ENCODE assay signal across 28 cellular contexts in genomic region chr11:45638051-45638450, GRCh38.
"Had no signal": no experiment of that assay in that cellular context is flagged by ENCODE, and none has a peak within 500 bp of the region (broad histone marks: within the 10 kb centered on the region; RNA-seq: fewer than 3 reads in every experiment).

No MANE protein-coding gene starts in this region.

- H3K4me3 Mint-ChIP-seq: stimulated activated effector memory CD8-positive, alpha-beta T cell treated with anti-CD3 and anti-CD28 coated beads, Interleukin-12 subunit alpha, Interleukin-12 subunit beta, amount 100 ng/mL, for 72 hours; stimulated activated memory B cell treated with anti-CD40 and anti-IgM and Interleukin-4, amounts not matched to agents 10 μg/mL and 1 μg/mL and 100 μg/mL, for 72 hours; stimulated activated naive B cell treated with anti-CD40 and anti-IgM and Interleukin-4, amounts not matched to agents 10 μg/mL and 1 μg/mL and 100 μg/mL, for 72 hours; stimulated activated naive CD8-positive, alpha-beta T cell treated with anti-CD3 and anti-CD28 coated beads, Interleukin-15, amount 100 ng/mL, for 72 hours; stimulated activated naive CD8-positive, alpha-beta T cell treated with anti-CD3 and anti-CD28 coated beads, Interleukin-15, Interleukin-2, amounts not matched to agents 100 ng/mL and 50 ng/mL, for 24 hours; type B pancreatic cell had no signal

- DNase-seq: stimulated activated CD4-positive, alpha-beta T cell treated with anti-CD3 and anti-CD28 coated beads, Interleukin-2, amount 100 ng/mL, for 48 hours; stimulated activated CD4-positive, alpha-beta T cell treated with anti-CD3 and anti-CD28 coated beads, Interleukin-4, amount 100 ng/mL, for 1 hour; stimulated activated CD4-positive, alpha-beta T cell treated with anti-CD3 and anti-CD28 coated beads, Interleukin-4, amount 100 ng/mL, for 24 hours; stimulated activated CD4-positive, alpha-beta T cell treated with anti-CD3 and anti-CD28 coated beads, Interleukin-4, amount 100 ng/mL, for 4 hours; stimulated activated CD8-positive, alpha-beta memory T cell treated with anti-CD3 and anti-CD28 coated beads, Interleukin-4, amount 100 ng/mL, for 48 hours; stimulated activated naive B cell treated with anti-CD40 and anti-IgM and Interleukin-4, amounts not matched to agents 10 μg/mL and 1 μg/mL and 100 μg/mL, for 72 hours; stimulated activated naive CD4-positive, alpha-beta T cell; stimulated activated naive CD4-positive, alpha-beta T cell treated with Interleukin-2 at 50 U/mL for 16 hours; stimulated activated naive CD8-positive, alpha-beta T cell treated with anti-CD3 and anti-CD28 coated beads, Interleukin-15, amount 100 ng/mL, for 72 hours; stimulated activated naive CD8-positive, alpha-beta T cell treated with anti-CD3 and anti-CD28 coated beads, Interleukin-15, Interleukin-2, amounts not matched to agents 100 U/mL and 50 U/mL, for 24 hours; stomach; substantia nigra; testis; thyroid gland; tibial artery; transverse colon; trophoblast cell; upper lobe of left lung; upper lobe of right lung; uterus had no signal

- H3K9me3 Mint-ChIP-seq: type B pancreatic cell had no signal

- H3K27ac ChIP-seq: stomach, suprapubic skin, testis, thoracic aorta, thyroid gland, tibial artery, tibial nerve, transverse colon, upper lobe of left lung, upper lobe of right lung, uterus, vagina had no signal

- H3K4me1 Mint-ChIP-seq: stimulated activated effector memory CD8-positive, alpha-beta T cell treated with anti-CD3 and anti-CD28 coated beads, Interleukin-12 subunit alpha, Interleukin-12 subunit beta, amount 100 ng/mL, for 72 hours; stimulated activated memory B cell treated with anti-CD40 and anti-IgM and Interleukin-4, amounts not matched to agents 10 μg/mL and 1 μg/mL and 100 μg/mL, for 72 hours; stimulated activated naive B cell treated with anti-CD40 and anti-IgM and Interleukin-4, amounts not matched to agents 10 μg/mL and 1 μg/mL and 100 μg/mL, for 72 hours; stimulated activated naive CD8-positive, alpha-beta T cell treated with anti-CD3 and anti-CD28 coated beads, Interleukin-15, amount 100 ng/mL, for 72 hours had no signal

- H3K9me3 ChIP-seq: suprapubic skin, testis, thyroid gland, transverse colon, upper lobe of left lung, upper lobe of right lung, uterus, vagina had no signal

- H3K36me3 Mint-ChIP-seq: stimulated activated effector memory CD8-positive, alpha-beta T cell treated with anti-CD3 and anti-CD28 coated beads, Interleukin-12 subunit alpha, Interleukin-12 subunit beta, amount 100 ng/mL, for 72 hours; stimulated activated memory B cell treated with anti-CD40 and anti-IgM and Interleukin-4, amounts not matched to agents 10 μg/mL and 1 μg/mL and 100 μg/mL, for 72 hours; type B pancreatic cell had no signal

- H3K36me3 ChIP-seq: stomach, suprapubic skin, thoracic aorta, thyroid gland, tibial artery, tibial nerve, transverse colon, upper lobe of left lung, upper lobe of right lung, uterus, vagina had no signal

- ATAC-seq: stimulated activated effector memory CD8-positive, alpha-beta T cell treated with anti-CD3 and anti-CD28 coated beads, Interleukin-12 subunit alpha, Interleukin-12 subunit beta, amount 100 ng/mL, for 72 hours; stimulated activated memory B cell treated with anti-CD40 and anti-IgM and Interleukin-4, amounts not matched to agents 10 μg/mL and 1 μg/mL and 100 μg/mL, for 72 hours; stimulated activated naive B cell treated with anti-CD40 and anti-IgM and Interleukin-4, amounts not matched to agents 10 μg/mL and 1 μg/mL and 100 μg/mL, for 72 hours; stimulated activated naive CD8-positive, alpha-beta T cell treated with anti-CD3 and anti-CD28 coated beads, Interleukin-15, amount 100 ng/mL, for 72 hours; stimulated activated naive CD8-positive, alpha-beta T cell treated with anti-CD3 and anti-CD28 coated beads, Interleukin-15, Interleukin-2, amounts not matched to agents 100 U/mL and 50 U/mL, for 24 hours; upper lobe of right lung had no signal

- H3K4me3 ChIP-seq: stomach, suprapubic skin, testis, thoracic aorta, thyroid gland, tibial artery, tibial nerve, transverse colon, upper lobe of left lung, upper lobe of right lung, uterus, vagina had no signal

- H3K4me1 ChIP-seq: stomach, suprapubic skin, testis, tibial artery, tibial nerve, transverse colon, upper lobe of left lung, upper lobe of right lung, uterus, vagina had no signal

- H3K27ac Mint-ChIP-seq: stimulated activated effector memory CD8-positive, alpha-beta T cell treated with anti-CD3 and anti-CD28 coated beads, Interleukin-12 subunit alpha, Interleukin-12 subunit beta, amount 100 ng/mL, for 72 hours; stimulated activated memory B cell treated with anti-CD40 and anti-IgM and Interleukin-4, amounts not matched to agents 10 μg/mL and 1 μg/mL and 100 μg/mL, for 72 hours; stimulated activated naive B cell treated with anti-CD40 and anti-IgM and Interleukin-4, amounts not matched to agents 10 μg/mL and 1 μg/mL and 100 μg/mL, for 72 hours; stimulated activated naive CD8-positive, alpha-beta T cell treated with anti-CD3 and anti-CD28 coated beads, Interleukin-15, amount 100 ng/mL, for 72 hours; stimulated activated naive CD8-positive, alpha-beta T cell treated with anti-CD3 and anti-CD28 coated beads, Interleukin-15, Interleukin-2, amounts not matched to agents 100 ng/mL and 50 ng/mL, for 24 hours; type B pancreatic cell had no signal

- H3K27me3 ChIP-seq: testis, thyroid gland, tibial artery, transverse colon, upper lobe of left lung, upper lobe of right lung, uterus, vagina had no signal
